10 cellular contexts compared by ENCODE assay signal in genomic region chr17:61461967-61462733, GRCh38. TPM values are rescaled to one million over a fixed set of nuclear protein-coding genes. Genes with fewer than 3 reads are reported as not detected.
DNase-seq lines count a peak whose midpoint lies in the region; ATAC-seq, FAIRE-seq and TF ChIP-seq lines count a peak whose summit lies in the region.
"Had no signal": no experiment of that assay in that cellular context is flagged by ENCODE, and none has a peak within 500 bp of the region (broad histone marks: within the 10 kb centered on the region; RNA-seq: fewer than 3 reads in every experiment).

No MANE protein-coding gene starts in this region.

- H3K79me2 ChIP-seq in GM12878 (ENCODE audit: control insufficient read depth, insufficient read depth, low read length), result no peaks in the 10 kb centered on the region

- no peaks in the 10 kb centered on the region for H3K9me3 Mint-ChIP-seq in stimulated activated naive CD8-positive, alpha-beta T cell treated with anti-CD3 and anti-CD28 coated beads, Interleukin-15, Interleukin-2, amounts not matched to agents 100 ng/mL and 50 ng/mL, for 24 hours

- BruUV-seq in GM12878 (replicated peaks; lab: Mats Ljungman, UMichigan), result no TSS peak

- peak overlapping the region; percentile 41 for H3K4me3 Mint-ChIP-seq in stimulated activated naive CD8-positive, alpha-beta T cell treated with anti-CD3 and anti-CD28 coated beads, Interleukin-15, Interleukin-2, amounts not matched to agents 100 ng/mL and 50 ng/mL, for 24 hours

- WGBS in GM12878 (ENCODE audit: insufficient coverage, insufficient replicate concordance, low lambda C conversion rate, missing lambda C conversion rate), result 7% methylated on average over 38 of the region's 55 CpGs
- 7% methylated on average over 37 to 55 of the region's 55 CpGs for WGBS in body of pancreas, 2 donors

- no peak for TF ChIP-seq CTCF in GM12878 (IDR thresholded peaks at IDR 0.05 in 2 of 3, conservative IDR thresholded peaks at IDR 0.05 in 1 of 3; ENCODE audit: control insufficient read depth in 2 of 3, extremely low read depth in 1 of 3, insufficient read depth in 1 of 3, low read depth in 3 of 3, low read length in 3 of 3)
- TF ChIP-seq CTCF in body of pancreas (IDR thresholded peaks at IDR 0.05), result no peak

- H3K36me3 Mint-ChIP-seq in stimulated activated naive CD8-positive, alpha-beta T cell treated with anti-CD3 and anti-CD28 coated beads, Interleukin-15, Interleukin-2, amounts not matched to agents 100 ng/mL and 50 ng/mL, for 24 hours (ENCODE audit: low read depth), result no peaks in the 10 kb centered on the region

- in situ Hi-C loops in GM12878 (cut with MboI), result no loop called here

- peaks cover 20 to 25% of the 10 kb centered on the region in 2 experiments for H3K27me3 ChIP-seq in GM12878 (replicated peaks in 1 of 2; ENCODE audit: control insufficient read depth in 2 of 2, insufficient read depth in 2 of 2, low read length in 1 of 2)
- peaks cover 20 to 21% of the 10 kb centered on the region in 2 donors for H3K27me3 ChIP-seq in mucosa of rectum (ENCODE audit: control insufficient read depth in 2 of 2, insufficient read depth in 2 of 2, low read length in 2 of 2)
- H3K27me3 ChIP-seq in body of pancreas, result peaks cover 0 to 28% of the 10 kb centered on the region in 2 donors

- SMC1A ChIA-PET in GM12878 (lab: Charles Lee; ENCODE audit: uncharacterized antibody, unreplicated experiment), result no interaction called here

- no peak for TF ChIP-seq RAD21 in GM12878 (IDR thresholded peaks at IDR 0.05; ENCODE audit: insufficient read depth, low read depth, low read length)

- RAD21 ChIA-PET in GM12878 (lab: Charles Lee; ENCODE audit: unreplicated experiment), result no interaction called here

- no peak overlapping the region for H3K27ac ChIP-seq in GM12878 (ENCODE audit: control insufficient read depth, insufficient read depth)
- H3K27ac ChIP-seq in mucosa of rectum (ENCODE audit: low read depth in 2 of 2, low read length in 2 of 2), result peak overlapping the region in 1 of 2 donors; percentile 21
- H3K27ac ChIP-seq in body of pancreas, result no peak overlapping the region

- no peak overlapping the region for H3K4me3 ChIP-seq in GM12878
- peak overlapping the region; percentile 45 to 54 for H3K4me3 ChIP-seq in mucosa of rectum (ENCODE audit: low read length in 2 of 2)
- H3K4me3 ChIP-seq in body of pancreas, result no peak overlapping the region

- H3K9ac ChIP-seq in GM12878 (ENCODE audit: control insufficient read depth, insufficient read depth, low read length) (no peak overlapping the region), mucosa of rectum (ENCODE audit: low read depth in 1 of 2, low read length in 2 of 2) (peak overlapping the region in 1 of 2 donors; percentile 29)

- intact Hi-C loops in GM12878 (cut with micrococcal nuclease; ENCODE audit: unreplicated experiment) (no loop called here), body of pancreas (cut with DNase I) (no loop called here)

- CTCF ChIA-PET in GM12878 (lab: Yijun Ruan, JAX), result interaction anchor here (0.6 to 0.7 kb wide), 2 partner anchors 38 to 1668 kb away, joined by 3 read pairs; no protein-coding TSS in a partner anchor

- no peak for TF ChIP-seq POLR2A in GM12878 (IDR thresholded peaks at IDR 0.05; ENCODE audit: low read depth, low read length)
- no peak for TF ChIP-seq POLR2A in body of pancreas (IDR thresholded peaks at IDR 0.05)

- no peak for DNase-seq in stimulated activated naive CD8-positive, alpha-beta T cell treated with anti-CD3 and anti-CD28 coated beads, Interleukin-15, Interleukin-2, amounts not matched to agents 100 U/mL and 50 U/mL, for 24 hours
- DNase-seq in GM12878 (ENCODE audit: low read depth, low spot score), result no peak
- DNase-seq in SHP77 treated with DMSO at 0.1 percent for 48 hours (lab: John Stamatoyannopoulos, UW), result no peak
- no peak for DNase-seq in body of pancreas
- DNase-seq: NCI-H2171 had no signal

- no peaks in the 10 kb centered on the region for H3K9me3 ChIP-seq in GM12878 (replicated peaks; ENCODE audit: control insufficient read depth, insufficient read depth, low read length)
- no peaks in the 10 kb centered on the region for H3K9me3 ChIP-seq in mucosa of rectum (ENCODE audit: control insufficient read depth in 2 of 2, low read length in 2 of 2)
- H3K9me3 ChIP-seq in body of pancreas, result no peaks in the 10 kb centered on the region

- no peak overlapping the region for H3K27ac Mint-ChIP-seq in stimulated activated naive CD8-positive, alpha-beta T cell treated with anti-CD3 and anti-CD28 coated beads, Interleukin-15, Interleukin-2, amounts not matched to agents 100 ng/mL and 50 ng/mL, for 24 hours

- H3K4me1 Mint-ChIP-seq in stimulated activated naive CD8-positive, alpha-beta T cell treated with anti-CD3 and anti-CD28 coated beads, Interleukin-15, Interleukin-2, amounts not matched to agents 100 ng/mL and 50 ng/mL, for 24 hours (ENCODE audit: low read depth), result peaks cover 14% of the 10 kb centered on the region

- H3K4me2 ChIP-seq in GM12878 (ENCODE audit: control insufficient read depth, insufficient read depth), result no peak overlapping the region

- H4K20me1 ChIP-seq in GM12878 (ENCODE audit: control insufficient read depth, insufficient read depth), result no peaks in the 10 kb centered on the region

- POLR2A ChIA-PET in GM12878 (lab: Charles Lee), result no interaction called here

- ATAC-seq in stimulated activated naive CD8-positive, alpha-beta T cell treated with anti-CD3 and anti-CD28 coated beads, Interleukin-15, Interleukin-2, amounts not matched to agents 100 U/mL and 50 U/mL, for 24 hours, result no peak
- ATAC-seq in GM12878 (no peak), GM21737 (IDR thresholded peaks at IDR 0.05; ENCODE audit: unreplicated experiment) (no peak), body of pancreas (no peak), GM19455 (IDR thresholded peaks at IDR 0.05; ENCODE audit: unreplicated experiment) (no peak)

- H3K36me3 ChIP-seq in GM12878 (ENCODE audit: control insufficient read depth in 2 of 2, insufficient read depth in 2 of 2, low read length in 1 of 2), result no peaks in the 10 kb centered on the region
- no peaks in the 10 kb centered on the region for H3K36me3 ChIP-seq in mucosa of rectum (ENCODE audit: control insufficient read depth in 2 of 2, insufficient read depth in 2 of 2, low read length in 2 of 2)
- H3K36me3 ChIP-seq in body of pancreas (replicated peaks in 1 of 2; ENCODE audit: insufficient read depth in 1 of 2, low read depth in 2 of 2), result no peaks in the 10 kb centered on the region

- H3K4me1 ChIP-seq in GM12878 (ENCODE audit: control insufficient read depth, insufficient read depth, low read length) (no peaks in the 10 kb centered on the region), mucosa of rectum (ENCODE audit: control insufficient read depth in 2 of 2, insufficient read depth in 2 of 2, low read length in 2 of 2) (peaks cover 5 to 18% of the 10 kb centered on the region in 2 donors), body of pancreas (peaks cover 18% of the 10 kb centered on the region)

- peaks cover 58% of the 10 kb centered on the region for H3K27me3 Mint-ChIP-seq in stimulated activated naive CD8-positive, alpha-beta T cell treated with anti-CD3 and anti-CD28 coated beads, Interleukin-15, Interleukin-2, amounts not matched to agents 100 ng/mL and 50 ng/mL, for 24 hours

- no peak overlapping the region for H2AFZ ChIP-seq in GM12878 (ENCODE audit: control insufficient read depth, low read depth, low read length)

- no peak for TF ChIP-seq EP300 in GM12878 (IDR thresholded peaks at IDR 0.05; ENCODE audit: borderline replicate concordance in 1 of 2, control insufficient read depth in 1 of 2, low read depth in 2 of 2, low read length in 2 of 2)

- FAIRE-seq in GM12878 (lab: Jason Lieb, UNC), result no peak

TF ChIP-seq in GM12878, 131 proteins besides CTCF, POLR2A, EP300 and RAD21:
- peak; percentile 29; the same call in 1 of the 2 replicates for TF ChIP-seq NFXL1 (IDR thresholded peaks at IDR 0.05; ENCODE audit: borderline replicate concordance)
- peak; percentile 71 for TF ChIP-seq SUZ12 (IDR thresholded peaks at IDR 0.05; ENCODE audit: unreplicated experiment)
- 0 out of 4 replicates have a peak, but pooled peaks of 1 of the 2 experiments have one; percentile 62 for TF ChIP-seq ETV6 (conservative IDR thresholded peaks at IDR 0.05 in 1 of 2, IDR thresholded peaks at IDR 0.05 in 1 of 2; ENCODE audit: borderline replicate concordance in 1 of 2, low read depth in 1 of 2)
- no peak for TF ChIP-seq IRF3 (IDR thresholded peaks at IDR 0.05)

RNA-seq across cellular contexts. Expression of gene TBX4, which starts 9.9 kb away (rescaled TPM):
- not detected in 2 replicates for total RNA-seq in GM12878 (2013; cell fraction: nucleolus; rRNA removed)
- total RNA-seq in GM12878 (2014; rRNA removed), result not detected in 2 replicates
- total RNA-seq in GM12878 (2014; rRNA removed; fragmentation: Illumina TruSeq; extraction: Trizol), result not detected in 2 replicates
- total RNA-seq in GM12878 (2021), result not detected in 2 replicates
- not detected for polyA plus RNA-seq in GM12878 (2011; ENCODE audit: low read depth)
- not detected in 2 replicates for polyA plus RNA-seq in GM12878 (2011; rRNA removed)
- polyA plus RNA-seq in GM12878 (2011; cell fraction: cytosol; rRNA removed), result 0.03 TPM in 1 of 2 replicates, not detected in the other
- polyA plus RNA-seq in GM12878 (2011; cell fraction: nucleus; rRNA removed), result 0.06 TPM in 1 of 2 replicates, not detected in the other
- polyA plus RNA-seq in GM12878 (2012), result 0.07 TPM in 1 of 2 replicates, not detected in the other
- 0.01 TPM in 1 of 2 replicates, not detected in the other for polyA plus RNA-seq in GM12878 (2014; fragmentation: Illumina TruSeq; extraction: Trizol)
- polyA plus RNA-seq in GM12878 (2014; fragmentation: Nextera tagmentation; extraction: Ambion mirVana), result not detected
- not detected in 2 replicates for polyA plus RNA-seq in GM12878 (2014; rRNA removed)
- polyA plus RNA-seq in GM12878 (2016; fragmentation: Nextera tagmentation; extraction: Ambion mirVana), result not detected
- 0.15 TPM in 1 of 2 replicates, not detected in the other for polyA minus RNA-seq in GM12878 (2011; rRNA and poly(A)+ RNA removed)
- polyA minus RNA-seq in GM12878 (2011; cell fraction: cytosol; rRNA and poly(A)+ RNA removed), result not detected in 2 replicates
- not detected in 2 replicates for polyA minus RNA-seq in GM12878 (2011; cell fraction: nucleus; rRNA and poly(A)+ RNA removed)
- not detected for total RNA-seq in body of pancreas
- total RNA-seq: activated CD8-positive, alpha-beta memory T cell treated with anti-CD3 and anti-CD28 coated beads for 36 hours had no signal

Comparison
In these comparisons a context has a peak if more than half of its experiments do, and no peak if none do; other contexts are left out.
1. H3K4me3 ChIP-seq: peak in mucosa of rectum (2 of 2); none in GM12878 (single experiment) and body of pancreas (0 of 2).